Comparison of ENCODE assay signal across 11 cellular contexts in the genomic region with DNA sequence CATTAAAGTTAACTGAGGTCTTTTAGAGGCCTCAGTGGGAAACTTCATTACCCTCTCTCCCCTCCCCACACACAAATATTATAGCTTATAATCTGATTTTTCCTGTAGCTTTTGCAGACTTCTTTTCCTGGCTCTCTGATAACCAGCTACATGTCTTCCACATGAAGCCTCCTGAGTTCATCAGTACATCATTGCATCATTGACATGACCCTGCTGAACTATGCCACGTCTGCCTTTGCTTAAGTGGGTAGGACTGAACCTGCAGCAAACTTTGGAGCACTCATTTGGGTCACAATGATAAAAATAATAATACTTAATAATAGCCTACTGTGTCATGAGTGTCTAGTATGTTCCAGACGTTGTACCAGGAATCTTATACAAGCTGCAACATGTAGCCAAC. TPM values are rescaled to one million over a fixed set of nuclear protein-coding genes. Genes with fewer than 3 reads are reported as not detected.
"Had no signal": no experiment of that assay in that cellular context is flagged by ENCODE, and none has a peak within 500 bp of the region (broad histone marks: within the 10 kb centered on the region; RNA-seq: fewer than 3 reads in every experiment).

No MANE protein-coding gene starts in this region.

- H3K4me1 ChIP-seq: HAP-1 had no signal

- ATAC-seq: HCT116, K562 had no signal

- H3K9me3 ChIP-seq: HAP-1 had no signal

- H3K27ac ChIP-seq: GM23248 had no signal

- H3K9ac ChIP-seq: GM23248 had no signal

- H3K36me3 ChIP-seq: HAP-1 had no signal

- DNase-seq: GM23248, GOT3, H7, HFFc6, IMR-90, KG1 had no signal

- H3K4me3 ChIP-seq: GM23248, HAP-1, K562 had no signal

- FAIRE-seq: K562 had no signal

RNA-seq across cellular contexts. Expression of a gene that starts 7.0 kb away (rescaled TPM):
- total RNA-seq: GM23248, H4, H7, HFFc6, HT-29, IMR-90, K562 had no signal
- polyA plus RNA-seq: GM23248, IMR-90, K562 had no signal

RNA-seq across cellular contexts. Expression of a gene that starts 10.5 kb away (rescaled TPM):
- total RNA-seq: GM23248, H4, HFFc6, HT-29, IMR-90, K562 had no signal
- polyA plus RNA-seq: GM23248, IMR-90, K562 had no signal

RNA-seq across cellular contexts. Expression of a gene that starts 26.8 kb away (rescaled TPM):
- total RNA-seq: GM23248, H4, H7, HFFc6, HT-29, IMR-90, K562 had no signal
- polyA plus RNA-seq: GM23248, IMR-90, K562 had no signal

RNA-seq across cellular contexts. Expression of a gene that starts 32.1 kb away (rescaled TPM):
- total RNA-seq: GM23248, H4, HFFc6, HT-29, IMR-90, K562 had no signal
- polyA plus RNA-seq: GM23248, IMR-90, K562 had no signal

RNA-seq across cellular contexts. Expression of a gene that starts 33.4 kb away (rescaled TPM):
- total RNA-seq: GM23248, H4, HFFc6, HT-29, IMR-90, K562 had no signal
- polyA plus RNA-seq: GM23248, IMR-90, K562 had no signal
